8 cellular contexts compared by ENCODE assay signal in genomic region chr1:173429517-173430477, GRCh38. TPM values are rescaled to one million over a fixed set of nuclear protein-coding genes. Genes with fewer than 3 reads are reported as not detected.
DNase-seq lines count a peak whose midpoint lies in the region; ATAC-seq and TF ChIP-seq lines count a peak whose summit lies in the region.

No MANE protein-coding gene starts in this region.

- peak overlapping the region; percentile 69 to 87 (median 81) for H3K27ac ChIP-seq in stomach

- no peak for TF ChIP-seq POLR2A in stomach (IDR thresholded peaks at IDR 0.05)

- H3K4me3 ChIP-seq in fibroblast of mammary gland (ENCODE audit: control insufficient read depth, low read depth, low read length) (peak overlapping the region; percentile 42), stomach (peak overlapping the region in 3 of 4 donors; percentile 15 to 29 (median 17))

- H3K9me3 Mint-ChIP-seq in nephron: no peaks in the 10 kb centered on the region

- TF ChIP-seq CTCF in AG09319 (IDR thresholded peaks at IDR 0.05; ENCODE audit: low read depth, low read length) (peak; percentile 72), fibroblast of mammary gland (conservative IDR thresholded peaks at IDR 0.05; ENCODE audit: control insufficient read depth, insufficient read depth, low read depth, low read length) (peak; percentile 65), nephron (IDR thresholded peaks at IDR 0.05; ENCODE audit: unreplicated experiment in 3 of 3) (peak; percentile 46 to 58 (median 49)), stomach (IDR thresholded peaks at IDR 0.05) (peak in 5 of 7 experiments; percentile 56 to 68 (median 61))

- peaks cover 13 to 31% (median 21%) of the 10 kb centered on the region in 4 donors for H3K4me1 ChIP-seq in stomach

- DNase-seq in AG09319 (ENCODE audit: extremely low read depth, low read depth) (peak; percentile 85), OCI-M2 (lab: John Stamatoyannopoulos, UW; ENCODE audit: unreplicated experiment) (peak; percentile 65), activated T-helper 1 cell treated with Interleukin-2 at 50 U/mL for 16 hours (ENCODE audit: low read depth) (peak; percentile 42), fibroblast of mammary gland (ENCODE audit: low read depth) (peak; percentile 96), stomach (peak; percentile 75)

- no peaks in the 10 kb centered on the region for H3K27me3 Mint-ChIP-seq in nephron (ENCODE audit: low read depth)

- H3K4me3 Mint-ChIP-seq in nephron: peak overlapping the region; percentile 57 to 68 (median 57)

- H3K27me3 ChIP-seq in stomach: no peaks in the 10 kb centered on the region

- peaks cover 63% of the 10 kb centered on the region for H3K4me1 Mint-ChIP-seq in nephron

- TF ChIP-seq EP300 in stomach (IDR thresholded peaks at IDR 0.05): no peak

- intact Hi-C loops in stomach (cut with DNase I; ENCODE audit: low total_unique reads): loop anchor here (10.0 kb wide), 2 partner anchors 285 to 395 kb away; partner anchors contain the start of genes CENPL, DARS2 and KLHL20

- peak overlapping the region; percentile 89 to 96 (median 96) for H3K27ac Mint-ChIP-seq in nephron

- no peaks in the 10 kb centered on the region for H3K9me3 ChIP-seq in stomach

- H3K36me3 Mint-ChIP-seq in nephron (ENCODE audit: low read depth): no peaks in the 10 kb centered on the region

- ATAC-seq in GM19023 (IDR thresholded peaks at IDR 0.05; ENCODE audit: unreplicated experiment) (peak; percentile 66), HG03442 (IDR thresholded peaks at IDR 0.05; ENCODE audit: unreplicated experiment) (peak; percentile 69)

- H3K36me3 ChIP-seq in stomach: no peaks in the 10 kb centered on the region

- WGBS in stomach, 5 donors: 5 to 12% (median 7%) methylated on average over 15 of the region's 15 CpGs

RNA-seq across cellular contexts. Expression of gene PRDX6, which starts 47.3 kb away (rescaled TPM):
- 100 to 1,000 TPM in 3 of 5 donors, 10 to 100 TPM in 2; 81.1 to 202 (median 121) TPM for total RNA-seq in stomach
- polyA plus RNA-seq in stomach: 100 to 1,000 TPM; 175 to 385 (median 350) TPM

Comparison
In these comparisons a context has a peak if more than half of its experiments do, and no peak if none do; other contexts are left out.
1. Peak in every context shown above with its lines: DNase-seq, ATAC-seq, H3K4me3 ChIP-seq and H3K27ac ChIP-seq.
2. DNase-seq: peak in every context shown above with its lines; median percentile 96 in fibroblast of mammary gland; 85 in AG09319; 75 in stomach; 65 in OCI-M2; 42 in activated T-helper 1 cell treated with Interleukin-2 at 50 U/mL for 16 hours.